Comparison of ENCODE assay signal across 8 cellular contexts in the genomic region with DNA sequence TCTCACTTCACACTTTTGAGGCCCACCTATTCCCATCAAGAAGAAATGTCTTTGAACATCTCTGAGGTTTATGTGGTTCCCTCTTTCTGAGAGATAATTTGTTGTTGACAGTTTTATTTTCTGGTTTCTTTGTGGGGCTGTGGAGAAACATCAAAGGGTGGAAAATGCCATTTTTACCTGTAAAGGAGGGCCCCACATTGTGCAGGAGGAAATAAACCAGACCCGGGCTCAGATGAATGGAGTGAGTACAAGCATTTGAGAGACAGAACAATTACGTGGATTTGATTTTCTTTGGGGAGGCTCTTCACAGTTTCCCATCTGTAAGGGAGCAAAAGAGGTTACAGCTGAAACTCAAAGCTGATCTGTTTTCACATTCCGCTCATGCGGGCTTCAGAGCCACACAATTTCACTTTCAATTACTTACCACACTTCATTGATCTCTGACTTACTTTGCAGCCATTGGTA. TPM values are rescaled to one million over a fixed set of nuclear protein-coding genes. Genes with fewer than 3 reads are reported as not detected.
DNase-seq lines count a peak whose midpoint lies in the region; ATAC-seq and TF ChIP-seq lines count a peak whose summit lies in the region.

No MANE protein-coding gene starts in this region.

- H3K36me3 ChIP-seq in gastroesophageal sphincter (peaks cover 0 to 43% of the 10 kb centered on the region in 2 donors), SJCRH30 (0 out of 2 replicates have a peak, but pooled peaks cover 5% of the 10 kb centered on the region)

- no peak for DNase-seq in SHP77 treated with DMSO at 0.1 percent for 48 hours (lab: John Stamatoyannopoulos, UW)
- no peak for DNase-seq in NOMO-1 treated with dmso at 0.1 percent for 144 hours (lab: John Stamatoyannopoulos, UW; ENCODE audit: unreplicated experiment)
- DNase-seq in effector CD4-positive, alpha-beta T cell = no peak
- DNase-seq in SJCRH30 = no peak

- H3K4me1 ChIP-seq in gastroesophageal sphincter (peaks cover 11 to 85% (median 26%) of the 10 kb centered on the region in 3 donors), SJCRH30 (peaks cover 9% of the 10 kb centered on the region; the same call in 1 of the 2 replicates)

- H3K9me3 ChIP-seq in gastroesophageal sphincter = no peaks in the 10 kb centered on the region
- H3K9me3 ChIP-seq in SJCRH30 (replicated peaks) = no peaks in the 10 kb centered on the region

- H3K27me3 ChIP-seq in gastroesophageal sphincter (no peaks in the 10 kb centered on the region), SJCRH30 (no peaks in the 10 kb centered on the region)

- TF ChIP-seq CTCF in gastroesophageal sphincter (IDR thresholded peaks at IDR 0.05) = no peak

- H3K27ac ChIP-seq in gastroesophageal sphincter = peak overlapping the region in 3 of 4 donors; percentile 8 to 95 (median 61)
- H3K27ac ChIP-seq in SJCRH30 = no peak overlapping the region

- H3K4me3 ChIP-seq in gastroesophageal sphincter = no peak overlapping the region
- H3K4me3 ChIP-seq in SJCRH30 = no peak overlapping the region

- TF ChIP-seq POLR2A in gastroesophageal sphincter (IDR thresholded peaks at IDR 0.05) = no peak

- 70 to 88% methylated on average over 4 of the region's 4 CpGs for WGBS in gastroesophageal sphincter (ENCODE audit: low coverage in 1 of 2), 2 donors

- ATAC-seq in GM18517 (IDR thresholded peaks at IDR 0.05; ENCODE audit: unreplicated experiment) = peak; percentile 82
- peak; percentile 84 for ATAC-seq in GM21367 (IDR thresholded peaks at IDR 0.05; ENCODE audit: unreplicated experiment)
- peak; percentile 84 for ATAC-seq in HG03354 (IDR thresholded peaks at IDR 0.05; ENCODE audit: poor library complexity, severe bottlenecking, unreplicated experiment)
- ATAC-seq in gastroesophageal sphincter = no peak

- no peak for TF ChIP-seq EP300 in gastroesophageal sphincter (IDR thresholded peaks at IDR 0.05)

RNA-seq across cellular contexts. Expression of gene ITPRIP, which starts 29.8 kb away (rescaled TPM):
- 10 to 100 TPM; 18.1 to 31.5 (median 22.8) TPM for total RNA-seq in gastroesophageal sphincter
- 4.9 and 5.3 TPM in 2 replicates for total RNA-seq in SJCRH30 (2014; rRNA removed; shearing (Covaris generic))

RNA-seq across cellular contexts. Expression of gene GSTO2, which starts 39.5 kb away (rescaled TPM):
- total RNA-seq in gastroesophageal sphincter = 1 to 10 TPM in 1 of 4 donors, under 1 TPM in 3; 0.15 to 1.3 (median 0.21) TPM
- 0.08 TPM in 1 of 2 replicates, not detected in the other for total RNA-seq in SJCRH30 (2014; rRNA removed; shearing (Covaris generic))

RNA-seq across cellular contexts. Expression of gene CFAP58, which starts 45.2 kb away (rescaled TPM):
- total RNA-seq in gastroesophageal sphincter = 1 to 10 TPM in 3 of 4 donors, under 1 TPM in 1; 0.27 to 1.6 (median 1.3) TPM
- total RNA-seq in SJCRH30 (2014; rRNA removed; shearing (Covaris generic)) = 0.08 TPM in 1 of 2 replicates, not detected in the other

RNA-seq across cellular contexts. Expression of gene GSTO1, which starts 53.8 kb away (rescaled TPM):
- 100 to 1,000 TPM; 124 to 153 (median 149) TPM for total RNA-seq in gastroesophageal sphincter
- 51.7 and 52.2 TPM in 2 replicates for total RNA-seq in SJCRH30 (2014; rRNA removed; shearing (Covaris generic))
